8 cellular contexts compared by ENCODE assay signal in genomic region chr11:108135845-108136599, GRCh38. TPM values are rescaled to one million over a fixed set of nuclear protein-coding genes. Genes with fewer than 3 reads are reported as not detected.
A peak's percentile ranks its signal among the peaks of the same experiment; 100 is the strongest.
DNase-seq lines count a peak whose midpoint lies in the region; ATAC-seq and TF ChIP-seq lines count a peak whose summit lies in the region.

No MANE protein-coding gene starts in this region.

- no peaks in the 10 kb centered on the region for H3K27me3 Mint-ChIP-seq in T-helper 17 cell

- peaks cover 9% of the 10 kb centered on the region for H3K36me3 Mint-ChIP-seq in T-helper 17 cell (ENCODE audit: low read depth)

- H3K27ac Mint-ChIP-seq in T-helper 17 cell: no peak overlapping the region

- H3K4me1 Mint-ChIP-seq in T-helper 17 cell: peaks cover 8% of the 10 kb centered on the region

- no peaks in the 10 kb centered on the region for H3K9me3 ChIP-seq in T-helper 17 cell (ENCODE audit: control insufficient read depth, low read length, poor library complexity, severe bottlenecking)

- intact Hi-C loops in left colon (cut with DNase I, micrococcal nuclease): no loop called here

- H3K4me3 Mint-ChIP-seq in T-helper 17 cell: no peak overlapping the region

- TF ChIP-seq CTCF in AG09319 (IDR thresholded peaks at IDR 0.05; ENCODE audit: low read depth, low read length): peak; percentile 22

- DNase-seq in AG09319 (ENCODE audit: extremely low read depth, low read depth): no peak
- peak; percentile 21 for DNase-seq in RPMI7951 (ENCODE audit: low read depth)
- no peak for DNase-seq in left colon
- DNase-seq in UCSD-AML1 (lab: John Stamatoyannopoulos, UW; ENCODE audit: unreplicated experiment): no peak
- no peak for DNase-seq in mucosa of gallbladder (ENCODE audit: low spot score)
- no peak for DNase-seq in T-helper 17 cell

- ATAC-seq in GM19372 (IDR thresholded peaks at IDR 0.05; ENCODE audit: low read depth, unreplicated experiment) (peak; percentile 55), esophagus mucosa (peak; percentile 64), left colon (no peak), T-helper 17 cell (no peak)

RNA-seq across cellular contexts. Expression of gene ACAT1, which starts 14.7 kb away (rescaled TPM):
- total RNA-seq in RPMI7951 (2014; rRNA removed; shearing (Covaris generic)): 135 and 136 TPM in 2 replicates
- total RNA-seq in esophagus mucosa (27.7 TPM), left colon (100 to 1,000 TPM; 143 to 153 TPM), mucosa of gallbladder (34.3 TPM), T-helper 17 cell (10 to 100 TPM; 19.1 to 21.1 TPM)

Comparison
In these comparisons a context has a peak if more than half of its experiments do, and no peak if none do; other contexts are left out.
1. ATAC-seq: peak in GM19372 (single experiment) and esophagus mucosa (single experiment); none in left colon (single experiment) and T-helper 17 cell (single experiment).